11 cellular contexts compared by ENCODE assay signal in genomic region chr12:10362325-10362724, GRCh38. TPM values are rescaled to one million over a fixed set of nuclear protein-coding genes. Genes with fewer than 3 reads are reported as not detected.
A peak's percentile ranks its signal among the peaks of the same experiment; 100 is the strongest.
DNase-seq lines count a peak whose midpoint lies in the region; ATAC-seq, FAIRE-seq and TF ChIP-seq lines count a peak whose summit lies in the region.
"Had no signal": no experiment of that assay in that cellular context is flagged by ENCODE, and none has a peak within 500 bp of the region (broad histone marks: within the 10 kb centered on the region; RNA-seq: fewer than 3 reads in every experiment).

No MANE protein-coding gene starts in this region.

- ATAC-seq in T-helper 17 cell (no peak), Right ventricle myocardium superior (ENCODE audit: poor library complexity) (no peak)

- no peak for TF ChIP-seq EP300 in suprapubic skin (IDR thresholded peaks at IDR 0.05)

- FAIRE-seq in keratinocyte (lab: Jason Lieb, UNC) = no peak

- H3K36me3 Mint-ChIP-seq in T-helper 17 cell (ENCODE audit: low read depth) = no peaks in the 10 kb centered on the region

- H3K79me2 ChIP-seq in keratinocyte (ENCODE audit: control insufficient read depth, insufficient read depth, low read length) = peaks cover 18% of the 10 kb centered on the region

- peak overlapping the region; percentile 42 for H2AFZ ChIP-seq in keratinocyte (ENCODE audit: control insufficient read depth, low read length)

- H3K4me2 ChIP-seq in keratinocyte (ENCODE audit: control insufficient read depth, extremely low read depth, insufficient read depth, low read depth, low read length) = peak overlapping the region; percentile 90

- CTCF ChIA-PET in HEK293 (lab: Yijun Ruan, JAX) = interaction anchor here (0.7 kb wide), 1 partner anchor 21 kb away, joined by 4 read pairs; no protein-coding TSS in a partner anchor

- H3K4me3 ChIP-seq in HEK293 (ENCODE audit: low read depth, low read length) (no peak overlapping the region), keratinocyte (ENCODE audit: control insufficient read depth in 2 of 3, extremely low read depth in 1 of 3, insufficient read depth in 2 of 3, low read depth in 1 of 3, low read length in 3 of 3) (peak overlapping the region; percentile 67 to 81 (median 80)), suprapubic skin (no peak overlapping the region)

- TF ChIP-seq CTCF in HEK293 (tag by site-specific recombination; IDR thresholded peaks at IDR 0.05) = no peak
- TF ChIP-seq CTCF in keratinocyte (optimal IDR thresholded peaks at IDR 0.05 in 1 of 3, IDR thresholded peaks at IDR 0.05 in 1 of 3, conservative IDR thresholded peaks at IDR 0.05 in 1 of 3; ENCODE audit: extremely low read depth in 1 of 3, insufficient read depth in 2 of 3, low read length in 3 of 3) = no peak
- no peak for TF ChIP-seq CTCF in suprapubic skin (IDR thresholded peaks at IDR 0.05)

- no peaks in the 10 kb centered on the region for H3K36me3 ChIP-seq in HEK293 (ENCODE audit: control insufficient read depth in 2 of 2, insufficient read depth in 1 of 2, low read length in 2 of 2)
- H3K36me3 ChIP-seq in keratinocyte (ENCODE audit: control insufficient read depth in 2 of 2, extremely low read depth in 1 of 2, insufficient read depth in 2 of 2, low read length in 2 of 2) = no peaks in the 10 kb centered on the region
- H3K36me3 ChIP-seq in suprapubic skin = no peaks in the 10 kb centered on the region

- peak overlapping the region; percentile 57 for H3K27ac Mint-ChIP-seq in T-helper 17 cell

- dilution Hi-C loops in keratinocyte (cut with MboI; ENCODE audit: extremely low pct_ligation_motif_present, low sequenced_read_pairs) = no loop called here

- H3K27me3 ChIP-seq in keratinocyte (ENCODE audit: control insufficient read depth, extremely low read depth, insufficient read depth, low read length) = no peaks in the 10 kb centered on the region
- H3K27me3 ChIP-seq in suprapubic skin = no peaks in the 10 kb centered on the region

- TF ChIP-seq POLR2A in suprapubic skin (IDR thresholded peaks at IDR 0.05) = no peak

- POLR2A ChIA-PET in HEK293 (lab: Yijun Ruan, JAX) = no interaction called here

- peaks cover 13% of the 10 kb centered on the region for H3K27me3 Mint-ChIP-seq in T-helper 17 cell

- H3K4me3 Mint-ChIP-seq in T-helper 17 cell = no peak overlapping the region

- DNase-seq in T-helper 17 cell (no peak), keratinocyte (ENCODE audit: low read depth, low spot score) (no peak), suprapubic skin (ENCODE audit: low spot score in 2 of 2) (no peak), NOMO-1 (lab: John Stamatoyannopoulos, UW; ENCODE audit: unreplicated experiment in 2 of 2) (no peak), Right ventricle myocardium superior (no peak), AG08396 (ENCODE audit: low spot score) (no peak)
- DNase-seq: amniotic stem cell; NCI-H526 treated with DMSO at 0.1 percent for 48 hours; occipital lobe; stimulated activated CD4-positive, alpha-beta T cell treated with anti-CD3 and anti-CD28 coated beads, Interleukin-4, amount 100 ng/mL, for 24 hours had no signal

- peak overlapping the region; percentile 86 for H3K9ac ChIP-seq in keratinocyte (ENCODE audit: control insufficient read depth, extremely low read depth, insufficient read depth, low read length)

- no peaks in the 10 kb centered on the region for H3K9me1 ChIP-seq in keratinocyte (ENCODE audit: control insufficient read depth, extremely low read depth, insufficient read depth, low read length)

- 40% methylated on average over 3 of the region's 3 CpGs for WGBS in suprapubic skin

- intact Hi-C loops in Right ventricle myocardium superior (cut with DNase I) = loop anchor here (10.0 kb wide), 1 partner anchor 148 kb away; the partner anchor contains the start of gene GABARAPL1

- no peaks in the 10 kb centered on the region for H3K9me3 ChIP-seq in HEK293 (ENCODE audit: control insufficient read depth, insufficient read depth, low read depth, low read length)
- H3K9me3 ChIP-seq in T-helper 17 cell (ENCODE audit: control insufficient read depth, low read length, poor library complexity, severe bottlenecking) = no peaks in the 10 kb centered on the region
- no peaks in the 10 kb centered on the region for H3K9me3 ChIP-seq in keratinocyte (ENCODE audit: control insufficient read depth, low read depth, low read length)
- H3K9me3 ChIP-seq in suprapubic skin = no peaks in the 10 kb centered on the region

- H4K20me1 ChIP-seq in keratinocyte (ENCODE audit: control insufficient read depth, extremely low read depth, insufficient read depth, low read length) = no peaks in the 10 kb centered on the region

- no peaks in the 10 kb centered on the region for H3K4me1 Mint-ChIP-seq in T-helper 17 cell

- H3K27ac ChIP-seq in HEK293 (ENCODE audit: extremely low read depth, low read depth, low read length) (peak overlapping the region; percentile 95), keratinocyte (ENCODE audit: control insufficient read depth, insufficient read depth, low read length) (peak overlapping the region; percentile 91), suprapubic skin (peak overlapping the region; percentile 95)

- H3K4me1 ChIP-seq in HEK293 (ENCODE audit: control insufficient read depth, insufficient read depth, low read length) (peaks cover 20% of the 10 kb centered on the region), keratinocyte (ENCODE audit: control insufficient read depth, extremely low read depth, insufficient read depth, low read length) (peaks cover 44% of the 10 kb centered on the region), suprapubic skin (peaks cover 36% of the 10 kb centered on the region)

TF ChIP-seq in HEK293, 187 proteins besides CTCF, POLR2A, EP300 and RAD21:
- TF ChIP-seq ZNF23 (tag by site-specific recombination; IDR thresholded peaks at IDR 0.05; ENCODE audit: borderline replicate concordance) = no peak
- TF ChIP-seq ZBTB20 (tag by site-specific recombination; IDR thresholded peaks at IDR 0.05) = peak; percentile 75

RNA-seq across cellular contexts. Expression of gene KLRK1, which starts 27.5 kb away (rescaled TPM):
- total RNA-seq in T-helper 17 cell (1 to 10 TPM in 1 of 2 donors, under 1 TPM in 1; 0.78 to 2.0 TPM), suprapubic skin (1 to 10 TPM in 1 of 4 donors, under 1 TPM in 1, not detected in 2; 0.51 to 4.3 TPM), Right ventricle myocardium superior (0.46 TPM)
- not detected in 3 replicates for polyA plus RNA-seq in keratinocyte
- polyA plus RNA-seq in keratinocyte (2011; ENCODE audit: low read depth) = not detected
- polyA plus RNA-seq in keratinocyte (2011; cell fraction: cytosol; rRNA removed) = not detected in 2 replicates
- not detected in 2 replicates for polyA plus RNA-seq in keratinocyte (2011; cell fraction: nucleus; rRNA removed)
- 0.14 and 0.20 TPM in 2 replicates for polyA plus RNA-seq in keratinocyte (2012; ENCODE audit: low replicate concordance)
- not detected in 3 replicates for polyA minus RNA-seq in keratinocyte
- polyA minus RNA-seq in keratinocyte (2011; cell fraction: cytosol; rRNA and poly(A)+ RNA removed) = not detected
- polyA minus RNA-seq in keratinocyte (2011; cell fraction: nucleus; rRNA and poly(A)+ RNA removed) = not detected in 2 replicates
- total RNA-seq: occipital lobe had no signal

RNA-seq across cellular contexts. Expression of gene KLRC4, which starts 47.2 kb away (rescaled TPM):
- not detected for total RNA-seq in T-helper 17 cell
- not detected in 3 replicates for polyA plus RNA-seq in keratinocyte
- polyA plus RNA-seq in keratinocyte (2011; ENCODE audit: low read depth) = not detected
- not detected in 2 replicates for polyA plus RNA-seq in keratinocyte (2011; cell fraction: cytosol; rRNA removed)
- polyA plus RNA-seq in keratinocyte (2011; cell fraction: nucleus; rRNA removed) = not detected in 2 replicates
- not detected in 2 replicates for polyA plus RNA-seq in keratinocyte (2012; ENCODE audit: low replicate concordance)
- polyA minus RNA-seq in keratinocyte = not detected in 3 replicates
- not detected for polyA minus RNA-seq in keratinocyte (2011; cell fraction: cytosol; rRNA and poly(A)+ RNA removed)
- polyA minus RNA-seq in keratinocyte (2011; cell fraction: nucleus; rRNA and poly(A)+ RNA removed) = not detected in 2 replicates
- total RNA-seq in suprapubic skin = not detected
- not detected for total RNA-seq in Right ventricle myocardium superior
- total RNA-seq: occipital lobe had no signal

RNA-seq across cellular contexts. Expression of gene KLRD1, which starts 54.7 kb away (rescaled TPM):
- total RNA-seq in T-helper 17 cell (1 to 10 TPM in 1 of 2 donors, not detected in 1; 1.3 TPM), suprapubic skin (1 to 10 TPM in 1 of 4 donors, under 1 TPM in 2, not detected in 1; 0.72 to 1.1 (median 0.76) TPM), Right ventricle myocardium superior (1.6 TPM)
- under 0.01 TPM in 2 of 3 replicates, not detected in the other for polyA plus RNA-seq in keratinocyte
- 0.25 TPM for polyA plus RNA-seq in keratinocyte (2011; ENCODE audit: low read depth)
- polyA plus RNA-seq in keratinocyte (2011; cell fraction: cytosol; rRNA removed) = not detected in 2 replicates
- 0.04 and 0.11 TPM in 2 replicates for polyA plus RNA-seq in keratinocyte (2011; cell fraction: nucleus; rRNA removed)
- 0.10 TPM in 1 of 2 replicates, not detected in the other for polyA plus RNA-seq in keratinocyte (2012; ENCODE audit: low replicate concordance)
- polyA minus RNA-seq in keratinocyte = 0.16 TPM in 1 of 3 replicates, not detected in the others
- not detected for polyA minus RNA-seq in keratinocyte (2011; cell fraction: cytosol; rRNA and poly(A)+ RNA removed)
- under 0.01 and 0.23 TPM in 2 replicates for polyA minus RNA-seq in keratinocyte (2011; cell fraction: nucleus; rRNA and poly(A)+ RNA removed)

RNA-seq across cellular contexts. Expression of gene KLRC3, which starts 58.1 kb away (rescaled TPM):
- total RNA-seq in T-helper 17 cell (not detected), suprapubic skin (not detected), Right ventricle myocardium superior (not detected)
- not detected in 3 replicates for polyA plus RNA-seq in keratinocyte
- polyA plus RNA-seq in keratinocyte (2011; ENCODE audit: low read depth) = not detected
- polyA plus RNA-seq in keratinocyte (2011; cell fraction: cytosol; rRNA removed) = not detected in 2 replicates
- polyA plus RNA-seq in keratinocyte (2011; cell fraction: nucleus; rRNA removed) = not detected in 2 replicates
- polyA plus RNA-seq in keratinocyte (2012; ENCODE audit: low replicate concordance) = not detected in 2 replicates
- polyA minus RNA-seq in keratinocyte = not detected in 3 replicates
- not detected for polyA minus RNA-seq in keratinocyte (2011; cell fraction: cytosol; rRNA and poly(A)+ RNA removed)
- not detected in 2 replicates for polyA minus RNA-seq in keratinocyte (2011; cell fraction: nucleus; rRNA and poly(A)+ RNA removed)

Comparison
In these comparisons a context has a peak if more than half of its experiments do, and no peak if none do; other contexts are left out.
1. H3K4me3 ChIP-seq: peak in keratinocyte (3 of 3); none in HEK293 (single experiment) and suprapubic skin (single experiment).
2. Peak in every context shown above with its lines, with median percentiles within 50 percentile points of each other: H3K27ac ChIP-seq.